ENCODE assay signal across 8 cellular contexts in genomic region chr19:7394728-7395359, GRCh38. TPM values are rescaled to one million over a fixed set of nuclear protein-coding genes. Genes with fewer than 3 reads are reported as not detected.
DNase-seq lines count a peak whose midpoint lies in the region; ATAC-seq and TF ChIP-seq lines count a peak whose summit lies in the region.

No MANE protein-coding gene starts in this region.

- peak overlapping the region; percentile 89 for H3K4me3 Mint-ChIP-seq in activated naive CD8-positive, alpha-beta T cell

- peak overlapping the region; percentile 32; the same call in 1 of the 2 replicates for H3K27ac ChIP-seq in HEK293 (ENCODE audit: extremely low read depth, low read depth, low read length)
- peak overlapping the region; percentile 65 for H3K27ac ChIP-seq in suprapubic skin

- 0% methylated on average over 22 of the region's 61 CpGs for WGBS in suprapubic skin

- no peak for TF ChIP-seq EP300 in suprapubic skin (IDR thresholded peaks at IDR 0.05)

- TF ChIP-seq CTCF in HEK293 (tag by site-specific recombination; IDR thresholded peaks at IDR 0.05) (no peak; the same call in 1 of the 2 replicates), NB4 (IDR thresholded peaks at IDR 0.05; ENCODE audit: low read depth, low read length) (no peak), omental fat pad (IDR thresholded peaks at IDR 0.05) (no peak), suprapubic skin (IDR thresholded peaks at IDR 0.05) (no peak)

- ATAC-seq in SK-N-SH treated with all-trans-retinoic acid at 6 μM for 48 hours = peak; percentile 91
- peak; percentile 96 for ATAC-seq in omental fat pad (ENCODE audit: low FRiP score)

- H3K36me3 ChIP-seq in HEK293 (ENCODE audit: control insufficient read depth in 2 of 2, insufficient read depth in 1 of 2, low read length in 2 of 2) (no peaks in the 10 kb centered on the region; a peak in 1 of 3 replicates), suprapubic skin (no peaks in the 10 kb centered on the region)

- CTCF ChIA-PET in HEK293 (lab: Yijun Ruan, JAX) = interaction anchor here (0.5 to 0.7 kb wide), 2 partner anchors 31 to 107 kb away, joined by 3 to 4 read pairs; no protein-coding TSS in a partner anchor

- TF ChIP-seq POLR2A in NB4 (IDR thresholded peaks at IDR 0.05; ENCODE audit: extremely low read depth, insufficient read length) (peak; percentile 57), suprapubic skin (IDR thresholded peaks at IDR 0.05) (peak in 1 of 2 donors; percentile 46)

- DNase-seq in ELR (ENCODE audit: low read depth) = peak; percentile 92
- peak; percentile 90 for DNase-seq in NB4 (ENCODE audit: low read depth)
- peak; percentile 93 for DNase-seq in glomerular visceral epithelial cell (ENCODE audit: extremely low spot score)
- peak; percentile 67 for DNase-seq in omental fat pad (ENCODE audit: low spot score)
- DNase-seq in suprapubic skin (ENCODE audit: low spot score in 2 of 2) = peak; percentile 92 to 93

- H3K27me3 Mint-ChIP-seq in activated naive CD8-positive, alpha-beta T cell = no peaks in the 10 kb centered on the region

- H3K9me3 ChIP-seq in HEK293 (ENCODE audit: control insufficient read depth, insufficient read depth, low read depth, low read length) (no peaks in the 10 kb centered on the region), suprapubic skin (no peaks in the 10 kb centered on the region)

- H3K27me3 ChIP-seq in suprapubic skin = no peaks in the 10 kb centered on the region

- peaks cover 13% of the 10 kb centered on the region for H3K4me1 ChIP-seq in HEK293 (ENCODE audit: control insufficient read depth, insufficient read depth, low read length)
- peaks cover 30% of the 10 kb centered on the region for H3K4me1 ChIP-seq in suprapubic skin

- H3K27ac Mint-ChIP-seq in activated naive CD8-positive, alpha-beta T cell = peak overlapping the region; percentile 88

- peak overlapping the region; percentile 99 for H3K4me3 ChIP-seq in HEK293 (ENCODE audit: low read depth, low read length)
- H3K4me3 ChIP-seq in NB4 (ENCODE audit: low read depth, low read length) = peak overlapping the region; percentile 78
- peak overlapping the region; percentile 88 for H3K4me3 ChIP-seq in suprapubic skin

- H3K9me3 Mint-ChIP-seq in activated naive CD8-positive, alpha-beta T cell (ENCODE audit: low read depth) = no peaks in the 10 kb centered on the region

- H3K36me3 Mint-ChIP-seq in activated naive CD8-positive, alpha-beta T cell = peaks cover 3% of the 10 kb centered on the region

- peaks cover 34% of the 10 kb centered on the region for H3K4me1 Mint-ChIP-seq in activated naive CD8-positive, alpha-beta T cell (ENCODE audit: low read depth)

- POLR2A ChIA-PET in HEK293 (lab: Yijun Ruan, JAX) = interaction anchor here (0.6 to 1.6 kb wide), 3 partner anchors 15 to 295 kb away, joined by 3 to 4 read pairs (median 4); no protein-coding TSS in a partner anchor

TF ChIP-seq in HEK293, 187 proteins besides CTCF, POLR2A, EP300 and RAD21 (continues in another document):
- TF ChIP-seq ZNF580 (tag by site-specific recombination; IDR thresholded peaks at IDR 0.05) (no peak), YY1 (tag by site-specific recombination; IDR thresholded peaks at IDR 0.05) (no peak), SETDB1 (IDR thresholded peaks at IDR 0.05; ENCODE audit: insufficient read length, low read length) (no peak), ZNF514 (tag by site-specific recombination; IDR thresholded peaks at IDR 0.05) (no peak), ZNF792 (tag by site-specific recombination; IDR thresholded peaks at IDR 0.05) (no peak), ZNF214 (tag by site-specific recombination; IDR thresholded peaks at IDR 0.05; ENCODE audit: borderline replicate concordance) (no peak), ZNF660 (tag by site-specific recombination; IDR thresholded peaks at IDR 0.05) (0 out of 2 replicates have a peak, but pooled peaks have one; percentile 35), ZNF280D (tag by site-specific recombination; IDR thresholded peaks at IDR 0.05) (no peak), OVOL3 (tag by site-specific recombination; IDR thresholded peaks at IDR 0.05) (no peak), KLF8 (tag by site-specific recombination; IDR thresholded peaks at IDR 0.05) (peak; percentile 91; the same call in 1 of the 2 replicates), ZNF23 (tag by site-specific recombination; IDR thresholded peaks at IDR 0.05; ENCODE audit: borderline replicate concordance) (no peak), ZNF785 (tag by site-specific recombination; IDR thresholded peaks at IDR 0.05) (no peak), ZNF596 (tag by site-specific recombination; IDR thresholded peaks at IDR 0.05) (no peak)

TF ChIP-seq in SK-N-SH treated with all-trans-retinoic acid at 6 μM for 48 hours, 23 proteins besides CTCF, POLR2A, EP300 and RAD21:
- no peak for TF ChIP-seq CREB5 (CRISPR knock-in tag; IDR thresholded peaks at IDR 0.05; ENCODE audit: low read depth)
- TF ChIP-seq CSRNP3 (CRISPR knock-in tag; IDR thresholded peaks at IDR 0.05) = no peak
- TF ChIP-seq PATZ1 (CRISPR knock-in tag; IDR thresholded peaks at IDR 0.05; ENCODE audit: borderline replicate concordance) = no peak; the same call in 1 of the 2 replicates
- TF ChIP-seq ZNF70 (CRISPR knock-in tag; IDR thresholded peaks at IDR 0.05) = no peak
- TF ChIP-seq ZNF565 (CRISPR knock-in tag; conservative IDR thresholded peaks at IDR 0.05; ENCODE audit: low read depth) = no peak
- TF ChIP-seq POU6F1 (CRISPR knock-in tag; IDR thresholded peaks at IDR 0.05; ENCODE audit: borderline replicate concordance, low read depth) = no peak
- TF ChIP-seq PPARA (CRISPR knock-in tag; IDR thresholded peaks at IDR 0.05; ENCODE audit: borderline replicate concordance) = no peak
- TF ChIP-seq SNAI2 (CRISPR knock-in tag; IDR thresholded peaks at IDR 0.05) = no peak
- TF ChIP-seq ARNTL (CRISPR knock-in tag; IDR thresholded peaks at IDR 0.05; ENCODE audit: borderline replicate concordance, low read depth) = no peak

RNA-seq across cellular contexts. Expression of gene ARHGEF18, which starts 46.1 kb away (rescaled TPM):
- total RNA-seq in omental fat pad (10 to 100 TPM; 13.6 to 24.1 (median 19.4) TPM), suprapubic skin (10 to 100 TPM; 24.2 to 43.5 (median 31.2) TPM)

Comparison
In these comparisons a context has a peak if more than half of its experiments do, and no peak if none do; other contexts are left out.
1. Peak in every context shown above with its lines: DNase-seq, ATAC-seq, H3K4me3 ChIP-seq and H3K27ac ChIP-seq.